ENCODE assay signal across 9 cellular contexts in genomic region chr2:28395334-28396061, GRCh38. TPM values are rescaled to one million over a fixed set of nuclear protein-coding genes. Genes with fewer than 3 reads are reported as not detected.
DNase-seq lines count a peak whose midpoint lies in the region; ATAC-seq and TF ChIP-seq lines count a peak whose summit lies in the region.
"Had no signal": no experiment of that assay in that cellular context is flagged by ENCODE, and none has a peak within 500 bp of the region (broad histone marks: within the 10 kb centered on the region; RNA-seq: fewer than 3 reads in every experiment).

No MANE protein-coding gene starts in this region.

- H3K27ac ChIP-seq in HUES64 (ENCODE audit: low read depth, low read length) (no peak overlapping the region), adrenal gland (peak overlapping the region; percentile 94 to 100 (median 98)), testis (peak overlapping the region; percentile 99 to 100)

- H3K36me3 Mint-ChIP-seq in immature natural killer cell, result peaks cover 0 to 10% (median 4%) of the 10 kb centered on the region in 3 donors
- H3K36me3 Mint-ChIP-seq in activated T-helper 1 cell treated with anti-CD3 and anti-CD28 coated beads, Interleukin-12 subunit alpha, Interleukin-12 subunit beta, Interleukin-2, Interleukin-4 antibody, amounts not matched to agents 30 ng/mL and 10 ng/mL and 1 ng/mL, durations not matched to agents 14 hours and 24 hours and 36 hours (ENCODE audit: low read depth), result peaks cover 17% of the 10 kb centered on the region
- no peaks in the 10 kb centered on the region for H3K36me3 Mint-ChIP-seq in stimulated activated memory B cell treated with anti-CD40 and anti-IgM and Interleukin-4, amounts not matched to agents 10 μg/mL and 1 μg/mL and 100 μg/mL, for 72 hours

- peak in 6 of 7 donors; percentile 65 to 80 (median 73) for DNase-seq in adrenal gland
- DNase-seq in immature natural killer cell, result peak; percentile 48 to 60 (median 58)
- peak; percentile 65 for DNase-seq in testis
- no peak for DNase-seq in NCI-H1436 (lab: John Stamatoyannopoulos, UW)
- no peak for DNase-seq in activated T-helper 1 cell treated with anti-CD3 and anti-CD28 coated beads, Interleukin-12 subunit alpha, Interleukin-12 subunit beta, Interleukin-2, Interleukin-4 antibody, amounts not matched to agents 30 ng/mL and 10 ng/mL and 1 ng/mL, durations not matched to agents 14 hours and 24 hours and 36 hours (ENCODE audit: low spot score)
- DNase-seq: NCI-H1930 had no signal

- H3K9ac ChIP-seq in HUES64 (ENCODE audit: low read depth, low read length), result no peak overlapping the region; the same call in 1 of the 2 replicates

- H3K27me3 ChIP-seq in HUES64 (ENCODE audit: insufficient read depth, low read length) (peaks cover 37% of the 10 kb centered on the region), adrenal gland (no peaks in the 10 kb centered on the region), testis (no peaks in the 10 kb centered on the region)

- peaks cover 23% of the 10 kb centered on the region for H3K4me1 ChIP-seq in HUES64 (ENCODE audit: insufficient read depth, low read length)
- H3K4me1 ChIP-seq in adrenal gland (replicated peaks in 1 of 2), result peaks cover 28 to 37% of the 10 kb centered on the region in 2 donors
- H3K4me1 ChIP-seq in testis, result peaks cover 37% of the 10 kb centered on the region

- H3K9me3 Mint-ChIP-seq in immature natural killer cell, result peaks cover 0 to 6% (median 0%) of the 10 kb centered on the region in 6 donors
- H3K9me3 Mint-ChIP-seq in activated T-helper 1 cell treated with anti-CD3 and anti-CD28 coated beads, Interleukin-12 subunit alpha, Interleukin-12 subunit beta, Interleukin-2, Interleukin-4 antibody, amounts not matched to agents 30 ng/mL and 10 ng/mL and 1 ng/mL, durations not matched to agents 14 hours and 24 hours and 36 hours, result no peaks in the 10 kb centered on the region
- H3K9me3 Mint-ChIP-seq in stimulated activated memory B cell treated with anti-CD40 and anti-IgM and Interleukin-4, amounts not matched to agents 10 μg/mL and 1 μg/mL and 100 μg/mL, for 72 hours, result no peaks in the 10 kb centered on the region

- intact Hi-C loops in adrenal gland (cut with DNase I) (loop anchor here (10.0 kb wide), 2 partner anchors 621 to 691 kb away; partner anchors contain the start of gene MRPL33 (in 1 of the 2)), testis (cut with DNase I; ENCODE audit: low total_unique reads) (loop anchor here (10.0 kb wide), 1 partner anchor 441 kb away; no protein-coding TSS in a partner anchor)
- intact Hi-C loops in activated T-helper 1 cell treated with anti-CD3 and anti-CD28 coated beads, Interleukin-12 subunit alpha, Interleukin-12 subunit beta, Interleukin-2, Interleukin-4 antibody, amounts not matched to agents 30 ng/mL and 10 ng/mL and 1 ng/mL, durations not matched to agents 14 hours and 24 hours and 36 hours (cut with micrococcal nuclease), result loop anchor here (1.0 to 10.0 kb wide), 2 partner anchors 55 to 241 kb away; no protein-coding TSS in a partner anchor

- 74% methylated on average over 15 of the region's 15 CpGs for WGBS in HUES64
- 6 to 7% (median 6%) methylated on average over 14 to 15 of the region's 15 CpGs for WGBS in adrenal gland, 4 donors
- WGBS in testis, 2 donors, result 4 to 10% methylated on average over 8 to 15 of the region's 15 CpGs

- H3K4me1 Mint-ChIP-seq in immature natural killer cell, result peaks cover 11 to 44% of the 10 kb centered on the region in 2 donors
- no peaks in the 10 kb centered on the region for H3K4me1 Mint-ChIP-seq in activated T-helper 1 cell treated with anti-CD3 and anti-CD28 coated beads, Interleukin-12 subunit alpha, Interleukin-12 subunit beta, Interleukin-2, Interleukin-4 antibody, amounts not matched to agents 30 ng/mL and 10 ng/mL and 1 ng/mL, durations not matched to agents 14 hours and 24 hours and 36 hours (ENCODE audit: low read depth)
- H3K4me1 Mint-ChIP-seq in stimulated activated memory B cell treated with anti-CD40 and anti-IgM and Interleukin-4, amounts not matched to agents 10 μg/mL and 1 μg/mL and 100 μg/mL, for 72 hours, result peaks cover 6% of the 10 kb centered on the region

- TF ChIP-seq POLR2A in adrenal gland (IDR thresholded peaks at IDR 0.05) (peak; percentile 51 to 59), testis (IDR thresholded peaks at IDR 0.05) (no peak)

- H3K27ac Mint-ChIP-seq in immature natural killer cell, result no peak overlapping the region
- no peak overlapping the region for H3K27ac Mint-ChIP-seq in activated T-helper 1 cell treated with anti-CD3 and anti-CD28 coated beads, Interleukin-12 subunit alpha, Interleukin-12 subunit beta, Interleukin-2, Interleukin-4 antibody, amounts not matched to agents 30 ng/mL and 10 ng/mL and 1 ng/mL, durations not matched to agents 14 hours and 24 hours and 36 hours
- no peak overlapping the region for H3K27ac Mint-ChIP-seq in stimulated activated memory B cell treated with anti-CD40 and anti-IgM and Interleukin-4, amounts not matched to agents 10 μg/mL and 1 μg/mL and 100 μg/mL, for 72 hours

- H3K36me3 ChIP-seq in HUES64 (ENCODE audit: insufficient read depth, low read length), result no peaks in the 10 kb centered on the region
- H3K36me3 ChIP-seq in adrenal gland (replicated peaks in 1 of 2), result peaks cover 0 to 3% of the 10 kb centered on the region in 2 donors
- H3K36me3 ChIP-seq in testis (ENCODE audit: low read depth, missing control alignments), result no peaks in the 10 kb centered on the region

- ATAC-seq in HG02884 (IDR thresholded peaks at IDR 0.05; ENCODE audit: unreplicated experiment), result no peak
- ATAC-seq in stimulated activated memory B cell treated with anti-CD40 and anti-IgM and Interleukin-4, amounts not matched to agents 10 μg/mL and 1 μg/mL and 100 μg/mL, for 72 hours, result no peak

- peak overlapping the region; percentile 72; the same call in 1 of the 2 replicates for H3K4me3 ChIP-seq in HUES64 (ENCODE audit: low read length)
- H3K4me3 ChIP-seq in adrenal gland, result peak overlapping the region; percentile 41 to 90 (median 90)
- peak overlapping the region; percentile 62 to 77 for H3K4me3 ChIP-seq in testis

- no peak overlapping the region for H3K4me3 Mint-ChIP-seq in immature natural killer cell
- no peak overlapping the region for H3K4me3 Mint-ChIP-seq in activated T-helper 1 cell treated with anti-CD3 and anti-CD28 coated beads, Interleukin-12 subunit alpha, Interleukin-12 subunit beta, Interleukin-2, Interleukin-4 antibody, amounts not matched to agents 30 ng/mL and 10 ng/mL and 1 ng/mL, durations not matched to agents 14 hours and 24 hours and 36 hours
- no peak overlapping the region for H3K4me3 Mint-ChIP-seq in stimulated activated memory B cell treated with anti-CD40 and anti-IgM and Interleukin-4, amounts not matched to agents 10 μg/mL and 1 μg/mL and 100 μg/mL, for 72 hours

- no peaks in the 10 kb centered on the region for H3K9me3 ChIP-seq in HUES64 (ENCODE audit: insufficient read depth, low read depth, low read length)
- H3K9me3 ChIP-seq in adrenal gland (replicated peaks in 1 of 3), result no peaks in the 10 kb centered on the region
- no peaks in the 10 kb centered on the region for H3K9me3 ChIP-seq in testis

- H3K27me3 Mint-ChIP-seq in immature natural killer cell (ENCODE audit: low read depth in 3 of 3), result peaks cover 34 to 41% (median 41%) of the 10 kb centered on the region in 3 donors
- H3K27me3 Mint-ChIP-seq in activated T-helper 1 cell treated with anti-CD3 and anti-CD28 coated beads, Interleukin-12 subunit alpha, Interleukin-12 subunit beta, Interleukin-2, Interleukin-4 antibody, amounts not matched to agents 30 ng/mL and 10 ng/mL and 1 ng/mL, durations not matched to agents 14 hours and 24 hours and 36 hours (ENCODE audit: insufficient read depth), result no peaks in the 10 kb centered on the region
- no peaks in the 10 kb centered on the region for H3K27me3 Mint-ChIP-seq in stimulated activated memory B cell treated with anti-CD40 and anti-IgM and Interleukin-4, amounts not matched to agents 10 μg/mL and 1 μg/mL and 100 μg/mL, for 72 hours

- TF ChIP-seq CTCF in adrenal gland (IDR thresholded peaks at IDR 0.05), result no peak
- no peak for TF ChIP-seq CTCF in testis (IDR thresholded peaks at IDR 0.05)

RNA-seq across cellular contexts. Expression of gene FOSL2, which starts 2.8 kb away (rescaled TPM):
- 1.4 TPM for polyA plus RNA-seq in HUES64 (2013, experiment 1 of 2)
- polyA plus RNA-seq in HUES64 (2013, experiment 2 of 2), result 1.0 TPM
- 100 to 1,000 TPM; 392 to 760 (median 431) TPM for total RNA-seq in adrenal gland
- polyA plus RNA-seq in adrenal gland, result 100 to 1,000 TPM in 1 of 3 donors, 10 to 100 TPM in 2; 83.3 to 143 (median 92.8) TPM
- polyA plus RNA-seq in immature natural killer cell, result 10 to 100 TPM; 27.2 to 54.3 (median 28.7) TPM
- 10 to 100 TPM; 24.3 to 39.7 TPM for total RNA-seq in testis
- polyA plus RNA-seq in testis (ENCODE audit: insufficient read depth, low read depth, low replicate concordance), result 14.1 TPM
- 54.9 and 55.0 TPM in 2 replicates for total RNA-seq in activated T-helper 1 cell treated with anti-CD3 and anti-CD28 coated beads, Interleukin-12 subunit alpha, Interleukin-12 subunit beta, Interleukin-2, Interleukin-4 antibody, amounts not matched to agents 30 ng/mL and 10 ng/mL and 1 ng/mL, durations not matched to agents 14 hours and 24 hours and 36 hours

Comparison
In these comparisons a context has a peak if more than half of its experiments do, and no peak if none do; other contexts are left out.
1. DNase-seq: peak in adrenal gland (6 of 7), immature natural killer cell (3 of 3) and testis (single experiment); none in NCI-H1436 (single experiment) and activated T-helper 1 cell treated with anti-CD3 and anti-CD28 coated beads, Interleukin-12 subunit alpha, Interleukin-12 subunit beta, Interleukin-2, Interleukin-4 antibody, amounts not matched to agents 30 ng/mL and 10 ng/mL and 1 ng/mL, durations not matched to agents 14 hours and 24 hours and 36 hours (single experiment).
2. Peak in every context shown above with its lines, with median percentiles within 50 percentile points of each other: H3K4me3 ChIP-seq.